Comparison of ENCODE assay signal across 11 cellular contexts in genomic region chr5:56329652-56330051, GRCh38.
A peak's percentile ranks its signal among the peaks of the same experiment; 100 is the strongest.
DNase-seq lines count a peak whose midpoint lies in the region; ATAC-seq and TF ChIP-seq lines count a peak whose summit lies in the region.
"Had no signal": no experiment of that assay in that cellular context is flagged by ENCODE, and none has a peak within 500 bp of the region (broad histone marks: within the 10 kb centered on the region; RNA-seq: fewer than 3 reads in every experiment).

No MANE protein-coding gene starts in this region.

- H3K18ac ChIP-seq in mesendoderm (ENCODE audit: low read length), result no peak overlapping the region

- H3K4me2 ChIP-seq in SK-N-SH, result no peak overlapping the region
- no peak overlapping the region for H3K4me2 ChIP-seq in mesendoderm (ENCODE audit: low read length)

- no peak overlapping the region for H3K56ac ChIP-seq in mesendoderm (ENCODE audit: low read length)

- no peak overlapping the region for H2BK15ac ChIP-seq in mesendoderm (replicated peaks; ENCODE audit: low read depth)

- H3K27me3 Mint-ChIP-seq in WTC11 (ENCODE audit: low read depth), result peaks cover 9% of the 10 kb centered on the region

- H3K9me2 ChIP-seq in SK-N-SH, result no peaks in the 10 kb centered on the region

- H3K79me2 ChIP-seq in SK-N-SH (ENCODE audit: insufficient read depth) (no peaks in the 10 kb centered on the region), mesendoderm (ENCODE audit: control insufficient read depth, insufficient read depth, low read length) (no peaks in the 10 kb centered on the region)

- H4K20me1 ChIP-seq in SK-N-SH (ENCODE audit: insufficient read depth), result no peaks in the 10 kb centered on the region

- peaks cover 15% of the 10 kb centered on the region for H3K4me1 Mint-ChIP-seq in WTC11

- H3K9me3 ChIP-seq in SK-N-SH, result 0 out of 2 replicates have a peak, but pooled peaks cover 5% of the 10 kb centered on the region

- ATAC-seq in SK-N-SH treated with all-trans-retinoic acid at 6 μM for 48 hours (no peak), GM21515 (IDR thresholded peaks at IDR 0.05; ENCODE audit: unreplicated experiment) (peak; percentile 51), HG03558 (IDR thresholded peaks at IDR 0.05; ENCODE audit: extremely low read depth, unreplicated experiment) (peak; percentile 44), WTC11 (no peak)

- no peak overlapping the region for H3K4me3 Mint-ChIP-seq in WTC11

- no peaks in the 10 kb centered on the region for H3K79me1 ChIP-seq in mesendoderm (ENCODE audit: low read length)

- peaks cover 18% of the 10 kb centered on the region for H3K36me3 Mint-ChIP-seq in WTC11

- no peak overlapping the region for H3K23ac ChIP-seq in mesendoderm (ENCODE audit: low read length)

- peaks cover 22% of the 10 kb centered on the region for H3K9me3 Mint-ChIP-seq in WTC11

- no peak for TF ChIP-seq RAD21 in SK-N-SH (IDR thresholded peaks at IDR 0.05; ENCODE audit: low read length)

- no peak overlapping the region for H4K8ac ChIP-seq in mesendoderm (ENCODE audit: low read depth, low read length)

- POLR2A ChIA-PET in SK-N-SH (lab: Yijun Ruan, JAX), result no interaction called here
- POLR2A ChIA-PET in WTC11 (lab: Charles Lee), result no interaction called here

- peak overlapping the region; percentile 3; the same call in 1 of the 2 replicates for H2AFZ ChIP-seq in SK-N-SH (ENCODE audit: low read depth)

- no peak overlapping the region for H2BK120ac ChIP-seq in mesendoderm (ENCODE audit: low read depth, low read length)

- H3K4me3 ChIP-seq in SK-N-SH (ENCODE audit: low read depth in 2 of 2, low read length in 1 of 2), result no peak overlapping the region
- H3K4me3 ChIP-seq in mesendoderm (ENCODE audit: low read length), result no peak overlapping the region
- H3K4me3 ChIP-seq: dorsolateral prefrontal cortex had no signal

- no peak overlapping the region for H4K5ac ChIP-seq in mesendoderm (ENCODE audit: low read length)

- CTCF ChIA-PET in SK-N-SH (lab: Yijun Ruan, JAX), result interaction anchor here (1.0 kb wide), 1 partner anchor 8 kb away, joined by 3 read pairs; no protein-coding TSS in a partner anchor
- CTCF ChIA-PET in WTC11 (lab: Charles Lee), result interaction anchor here (1.6 kb wide), 1 partner anchor 59 kb away, joined by 4 read pairs; no protein-coding TSS in a partner anchor

- DNase-seq in SK-N-SH (no peak), mesendoderm (no peak), ureter (ENCODE audit: low spot score) (no peak), WTC11 (ENCODE audit: low spot score) (no peak), superior temporal gyrus (ENCODE audit: extremely low spot score) (no peak)
- DNase-seq: dorsolateral prefrontal cortex, NCI-H2107 had no signal

- 96% methylated on average over 3 of the region's 3 CpGs for WGBS in SK-N-SH (ENCODE audit: low lambda C conversion rate)
- no CpG with 5 or more reads among the region's 3 CpGs for WGBS in mesendoderm (ENCODE audit: extremely low coverage, insufficient coverage, low lambda C conversion rate)

- H2BK5ac ChIP-seq in mesendoderm (ENCODE audit: low read length), result peak overlapping the region; percentile 1

- H3K4me1 ChIP-seq in SK-N-SH (ENCODE audit: control insufficient read depth in 1 of 2, insufficient read depth in 2 of 2, low read depth in 1 of 2, low read length in 1 of 2), result peaks cover 12 to 46% of the 10 kb centered on the region in 2 experiments; a peak in 2 of 4 replicates
- H3K4me1 ChIP-seq in mesendoderm (ENCODE audit: control insufficient read depth, low read depth, low read length), result peaks cover 9% of the 10 kb centered on the region

- H3K27ac ChIP-seq in SK-N-SH (ENCODE audit: low read depth in 2 of 2, low read length in 1 of 2), result peak overlapping the region; percentile 37 to 95; a peak in 3 of 4 replicates
- no peak overlapping the region for H3K27ac ChIP-seq in mesendoderm (ENCODE audit: low read depth, low read length)
- H3K27ac ChIP-seq: 22Rv1, dorsolateral prefrontal cortex had no signal

- H3K36me3 ChIP-seq in SK-N-SH (replicated peaks in 1 of 2; ENCODE audit: control insufficient read depth in 1 of 2, insufficient read depth in 2 of 2, low read length in 1 of 2) (no peaks in the 10 kb centered on the region), mesendoderm (ENCODE audit: control insufficient read depth, insufficient read depth, low read length) (no peaks in the 10 kb centered on the region)

- no peak for TF ChIP-seq CTCF in SK-N-SH (IDR thresholded peaks at IDR 0.05)
- TF ChIP-seq CTCF in WTC11 (IDR thresholded peaks at IDR 0.05), result no peak

- H3K27me3 ChIP-seq in SK-N-SH (ENCODE audit: insufficient read depth) (no peaks in the 10 kb centered on the region), mesendoderm (ENCODE audit: insufficient read depth, low read length, poor library complexity) (no peaks in the 10 kb centered on the region)

- no peak for TF ChIP-seq EP300 in SK-N-SH (IDR thresholded peaks at IDR 0.05; ENCODE audit: borderline replicate concordance in 1 of 2, low read depth in 1 of 2, low read length in 1 of 2)

- H3K27ac Mint-ChIP-seq in WTC11, result no peak overlapping the region

- no peak overlapping the region for H3K4ac ChIP-seq in mesendoderm (ENCODE audit: low read depth, low read length)

- no peaks in the 10 kb centered on the region for H3F3A ChIP-seq in SK-N-SH (replicated peaks; ENCODE audit: insufficient read depth)

- H3K9ac ChIP-seq in SK-N-SH (no peak overlapping the region), mesendoderm (ENCODE audit: low read length) (no peak overlapping the region)

- no peak overlapping the region for H2AK5ac ChIP-seq in mesendoderm (ENCODE audit: low read length)

TF ChIP-seq in SK-N-SH, 30 proteins besides CTCF, POLR2A, EP300 and RAD21:
- TF ChIP-seq USF1 (IDR thresholded peaks at IDR 0.05; ENCODE audit: borderline replicate concordance, low read depth) (no peak), GABPA (IDR thresholded peaks at IDR 0.05; ENCODE audit: low read depth) (no peak), IRF3 (IDR thresholded peaks at IDR 0.05; ENCODE audit: low read depth, low read length) (no peak), ELF1 (IDR thresholded peaks at IDR 0.05) (no peak), MXI1 (IDR thresholded peaks at IDR 0.05; ENCODE audit: low read depth, low read length) (no peak)

TF ChIP-seq in SK-N-SH treated with all-trans-retinoic acid at 6 μM for 48 hours, 23 proteins besides CTCF, POLR2A, EP300 and RAD21 (continues in another document):
- TF ChIP-seq SNAI2 (CRISPR knock-in tag; IDR thresholded peaks at IDR 0.05) (no peak), ESRRG (CRISPR knock-in tag; IDR thresholded peaks at IDR 0.05) (no peak), CREB5 (CRISPR knock-in tag; IDR thresholded peaks at IDR 0.05; ENCODE audit: low read depth) (no peak), RARB (CRISPR knock-in tag; IDR thresholded peaks at IDR 0.05) (no peak), POU6F1 (CRISPR knock-in tag; IDR thresholded peaks at IDR 0.05; ENCODE audit: borderline replicate concordance, low read depth) (no peak)

TF ChIP-seq in WTC11, 78 proteins besides CTCF, POLR2A, EP300 and RAD21:
- TF ChIP-seq MAX (CRISPR knock-in tag; IDR thresholded peaks at IDR 0.05), result no peak
- no peak for TF ChIP-seq TP53 (CRISPR knock-in tag; IDR thresholded peaks at IDR 0.05)
- TF ChIP-seq ATF3 (CRISPR knock-in tag; conservative IDR thresholded peaks at IDR 0.05), result no peak

Comparison
In these comparisons a context has a peak if more than half of its experiments do, and no peak if none do; other contexts are left out.
1. ATAC-seq: peak in GM21515 (single experiment) and HG03558 (single experiment); none in SK-N-SH treated with all-trans-retinoic acid at 6 μM for 48 hours (single experiment) and WTC11 (single experiment).